In genomic region chr4:102868153-102868781, GRCh38 we compare ENCODE assay signal across 1 cellular context.
TF ChIP-seq lines count a peak whose summit lies in the region.

No MANE protein-coding gene starts in this region.

TF ChIP-seq in K562, 482 proteins besides CTCF, POLR2A, EP300 and RAD21 (continued from another document):
- TF ChIP-seq ZNF639 (CRISPR knock-in tag; conservative IDR thresholded peaks at IDR 0.05 in 1 of 2, IDR thresholded peaks at IDR 0.05 in 1 of 2) (peak in 1 of 2 experiments; percentile 68; a peak in 1 of 4 replicates), DMBX1 (CRISPR knock-in tag; IDR thresholded peaks at IDR 0.05; ENCODE audit: borderline replicate concordance) (no peak), NFRKB (IDR thresholded peaks at IDR 0.05; ENCODE audit: low read depth) (peak; percentile 55), GTF2B (IDR thresholded peaks at IDR 0.05; ENCODE audit: extremely low read depth, insufficient read length) (peak; percentile 33), SMARCA4 (IDR thresholded peaks at IDR 0.05) (peak; percentile 38; the same call in 1 of the 2 replicates), ZNF175 (CRISPR knock-in tag; IDR thresholded peaks at IDR 0.05; ENCODE audit: low read depth) (0 out of 2 replicates have a peak, but pooled peaks have one; percentile 43), NCOA1 (IDR thresholded peaks at IDR 0.05; ENCODE audit: low read depth) (0 out of 2 replicates have a peak, but pooled peaks have one; percentile 10), JUND (IDR thresholded peaks at IDR 0.05; ENCODE audit: borderline replicate concordance, low read depth, low read length) (no peak), JUND (tag; IDR thresholded peaks at IDR 0.05; ENCODE audit: borderline replicate concordance, low read depth, low read length) (peak; percentile 10; the same call in 1 of the 3 replicates), ZNF354B (CRISPR knock-in tag; IDR thresholded peaks at IDR 0.05) (no peak), ZZZ3 (IDR thresholded peaks at IDR 0.05) (0 out of 2 replicates have a peak, but pooled peaks have one; percentile 42), CEBPB (tag; IDR thresholded peaks at IDR 0.05) (peak; percentile 53), MYBL2 (IDR thresholded peaks at IDR 0.05; ENCODE audit: low read depth) (peak; percentile 83), MYBL2 (CRISPR knock-in tag; IDR thresholded peaks at IDR 0.05; ENCODE audit: borderline replicate concordance) (no peak), SMARCA5 (IDR thresholded peaks at IDR 0.05) (no peak), KDM1A (IDR thresholded peaks at IDR 0.05) (0 out of 4 replicates have a peak, but pooled peaks of 1 of the 2 experiments have one; percentile 12), YY1 (IDR thresholded peaks at IDR 0.05; ENCODE audit: borderline replicate concordance in 1 of 3, control insufficient read depth in 1 of 3, extremely low read depth in 1 of 3, insufficient read depth in 3 of 3, insufficient read length in 1 of 3, insufficient replicate concordance in 2 of 3, low read depth in 1 of 3, low read length in 2 of 3) (no peak)
TF ChIP-seq in K562: peak in this region for 32.
